10 cellular contexts compared by ENCODE assay signal in genomic region chr1:153791856-153792253, GRCh38. TPM values are rescaled to one million over a fixed set of nuclear protein-coding genes. Genes with fewer than 3 reads are reported as not detected.
DNase-seq lines count a peak whose midpoint lies in the region; ATAC-seq and TF ChIP-seq lines count a peak whose summit lies in the region.
"Had no signal": no experiment of that assay in that cellular context is flagged by ENCODE, and none has a peak within 500 bp of the region (broad histone marks: within the 10 kb centered on the region; RNA-seq: fewer than 3 reads in every experiment).

No MANE protein-coding gene starts in this region.

- H3F3A ChIP-seq in GM23248 (ENCODE audit: insufficient read depth): peaks cover 22% of the 10 kb centered on the region

- H3K27ac ChIP-seq in GM23248 (peak overlapping the region; percentile 99), Peyer's patch (peak overlapping the region in 3 of 4 donors; percentile 74 to 88 (median 87)), esophagus squamous epithelium (peak overlapping the region; percentile 42 to 93 (median 88))

- H3K4me1 ChIP-seq in GM23248 (ENCODE audit: insufficient read depth) (peaks cover 21% of the 10 kb centered on the region), Peyer's patch (peaks cover 0 to 11% (median 2%) of the 10 kb centered on the region in 4 donors), esophagus squamous epithelium (peaks cover 13 to 31% (median 20%) of the 10 kb centered on the region in 3 donors)

- H3K4me3 ChIP-seq in GM23248: no peak overlapping the region; the same call in 1 of the 2 replicates
- no peak overlapping the region for H3K4me3 ChIP-seq in Peyer's patch
- H3K4me3 ChIP-seq in esophagus squamous epithelium: no peak overlapping the region

- 75 to 78% methylated on average over 14 of the region's 14 CpGs for WGBS in GM23248 (ENCODE audit: low coverage in 1 of 2, low lambda C conversion rate in 2 of 2, missing lambda C conversion rate in 2 of 2), 2 experiments
- WGBS in esophagus squamous epithelium, 2 donors: 48 to 65% methylated on average over 6 to 13 of the region's 14 CpGs

- H3K9ac ChIP-seq in GM23248: peak overlapping the region; percentile 88

- peak overlapping the region; percentile 28 for H3K4me3 Mint-ChIP-seq in stimulated activated effector memory CD8-positive, alpha-beta T cell treated with anti-CD3 and anti-CD28 coated beads, Interleukin-12 subunit alpha, Interleukin-12 subunit beta, amount 100 ng/mL, for 72 hours

- DNase-seq in GM23248: peak; percentile 85
- DNase-seq in Peyer's patch: no peak
- no peak for DNase-seq in esophagus squamous epithelium (lab: John Stamatoyannopoulos, UW)
- DNase-seq in stimulated activated effector memory CD8-positive, alpha-beta T cell treated with anti-CD3 and anti-CD28 coated beads, Interleukin-12 subunit alpha, Interleukin-12 subunit beta, amount 100 ng/mL, for 72 hours (ENCODE audit: low spot score in 2 of 2): no peak
- no peak for DNase-seq in COLO668 (lab: John Stamatoyannopoulos, UW; ENCODE audit: unreplicated experiment)
- DNase-seq in NCI-H2227 treated with DMSO at 0.1 percent for 48 hours (lab: John Stamatoyannopoulos, UW): no peak
- DNase-seq: activated CD8-positive, alpha-beta memory T cell treated with anti-CD3 and anti-CD28 coated beads, Interleukin-2, amount 50 U/mL, for 4 hours; NCI-H1048 had no signal

- no peak for TF ChIP-seq POLR2A in Peyer's patch (IDR thresholded peaks at IDR 0.05)
- TF ChIP-seq POLR2A in esophagus squamous epithelium (IDR thresholded peaks at IDR 0.05): no peak

- TF ChIP-seq CTCF in Peyer's patch (IDR thresholded peaks at IDR 0.05) (no peak), esophagus squamous epithelium (IDR thresholded peaks at IDR 0.05) (no peak)

- peak overlapping the region; percentile 74 for H3K27ac Mint-ChIP-seq in stimulated activated effector memory CD8-positive, alpha-beta T cell treated with anti-CD3 and anti-CD28 coated beads, Interleukin-12 subunit alpha, Interleukin-12 subunit beta, amount 100 ng/mL, for 72 hours

- ATAC-seq in stimulated activated effector memory CD8-positive, alpha-beta T cell treated with anti-CD3 and anti-CD28 coated beads, Interleukin-12 subunit alpha, Interleukin-12 subunit beta, amount 100 ng/mL, for 72 hours: peak; percentile 82
- ATAC-seq in GM19467 (IDR thresholded peaks at IDR 0.05; ENCODE audit: unreplicated experiment) (no peak), HG03571 (IDR thresholded peaks at IDR 0.05; ENCODE audit: unreplicated experiment) (no peak)

- no peaks in the 10 kb centered on the region for H4K20me1 ChIP-seq in GM23248 (ENCODE audit: insufficient read depth)

- H3K9me3 Mint-ChIP-seq in stimulated activated effector memory CD8-positive, alpha-beta T cell treated with anti-CD3 and anti-CD28 coated beads, Interleukin-12 subunit alpha, Interleukin-12 subunit beta, amount 100 ng/mL, for 72 hours: no peaks in the 10 kb centered on the region

- in situ Hi-C loops in GM23248 (cut with MboI): no loop called here

- H3K9me2 ChIP-seq in GM23248 (ENCODE audit: insufficient read depth): no peaks in the 10 kb centered on the region

- H3K36me3 ChIP-seq in GM23248 (ENCODE audit: low read depth) (no peaks in the 10 kb centered on the region), Peyer's patch (no peaks in the 10 kb centered on the region), esophagus squamous epithelium (no peaks in the 10 kb centered on the region)

- H3K27me3 ChIP-seq in GM23248 (replicated peaks; ENCODE audit: insufficient read depth) (no peaks in the 10 kb centered on the region), Peyer's patch (no peaks in the 10 kb centered on the region), esophagus squamous epithelium (no peaks in the 10 kb centered on the region)

- no peaks in the 10 kb centered on the region for H3K36me3 Mint-ChIP-seq in stimulated activated effector memory CD8-positive, alpha-beta T cell treated with anti-CD3 and anti-CD28 coated beads, Interleukin-12 subunit alpha, Interleukin-12 subunit beta, amount 100 ng/mL, for 72 hours

- intact Hi-C loops in esophagus squamous epithelium (cut with DNase I): no loop called here

- peaks cover 53% of the 10 kb centered on the region for H3K4me1 Mint-ChIP-seq in stimulated activated effector memory CD8-positive, alpha-beta T cell treated with anti-CD3 and anti-CD28 coated beads, Interleukin-12 subunit alpha, Interleukin-12 subunit beta, amount 100 ng/mL, for 72 hours

- H3K9me3 ChIP-seq in GM23248 (ENCODE audit: low read depth) (no peaks in the 10 kb centered on the region), Peyer's patch (no peaks in the 10 kb centered on the region), esophagus squamous epithelium (no peaks in the 10 kb centered on the region)

- peak overlapping the region; percentile 99 for H3K4me2 ChIP-seq in GM23248 (ENCODE audit: unreplicated experiment)

- H3K79me2 ChIP-seq in GM23248 (ENCODE audit: insufficient read depth): no peaks in the 10 kb centered on the region

- peak overlapping the region; percentile 94 for H2AFZ ChIP-seq in GM23248

RNA-seq across cellular contexts. Expression of gene SLC27A3, which starts 16.6 kb away (rescaled TPM):
- total RNA-seq in GM23248 (2014; rRNA removed; shearing (Covaris generic)): 8.8 and 11.4 TPM in 2 replicates
- polyA plus RNA-seq in GM23248 (2016; fragmentation: Nextera tagmentation; extraction: Ambion mirVana): 5.6 and 9.2 TPM in 2 replicates
- total RNA-seq in Peyer's patch: 100 to 1,000 TPM in 1 of 4 donors, 10 to 100 TPM in 3; 12.3 to 124 (median 22.0) TPM
- total RNA-seq in esophagus squamous epithelium: 10 to 100 TPM in 2 of 4 donors, 1 to 10 TPM in 2; 7.6 to 15.0 (median 11.2) TPM
